11 cellular contexts compared by ENCODE assay signal in the genomic region with DNA sequence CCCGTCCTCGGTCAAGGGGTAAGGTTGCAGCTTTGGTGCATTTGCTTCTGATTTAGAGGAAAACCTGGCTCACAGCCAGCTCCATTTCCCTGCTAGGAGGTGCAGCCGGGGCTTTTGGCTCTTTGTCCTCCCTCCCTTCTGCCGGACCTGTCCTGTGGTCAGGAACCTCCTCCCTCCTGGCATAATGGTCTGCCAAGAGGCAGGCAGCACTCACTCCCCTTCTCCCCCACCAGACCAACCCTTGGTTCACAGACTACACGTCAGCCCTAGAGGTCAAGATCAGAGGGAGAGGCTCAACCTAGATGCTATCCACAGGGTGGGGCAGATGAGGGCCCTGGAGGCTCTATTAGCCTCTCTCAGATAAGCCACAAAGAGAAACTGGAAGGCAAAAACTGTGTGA.
DNase-seq lines count a peak whose midpoint lies in the region; ATAC-seq and TF ChIP-seq lines count a peak whose summit lies in the region.
"Had no signal": no experiment of that assay in that cellular context is flagged by ENCODE, and none has a peak within 500 bp of the region (broad histone marks: within the 10 kb centered on the region; RNA-seq: fewer than 3 reads in every experiment).

No MANE protein-coding gene starts in this region.

- ATAC-seq in GM21737 (IDR thresholded peaks at IDR 0.05; ENCODE audit: unreplicated experiment), result no peak
- ATAC-seq: T-helper 17 cell had no signal

- H3K9me3 ChIP-seq in esophagus muscularis mucosa (no peaks in the 10 kb centered on the region), skeletal muscle satellite cell (replicated peaks; ENCODE audit: low read length) (no peaks in the 10 kb centered on the region)
- H3K9me3 ChIP-seq: sigmoid colon had no signal

- intact Hi-C loops in esophagus muscularis mucosa (cut with DNase I), result no loop called here

- no peak for TF ChIP-seq CTCF in esophagus muscularis mucosa (IDR thresholded peaks at IDR 0.05)

- no peak overlapping the region for H3K4me3 ChIP-seq in esophagus muscularis mucosa
- H3K4me3 ChIP-seq in skeletal muscle satellite cell (ENCODE audit: low read length), result no peak overlapping the region
- H3K4me3 ChIP-seq: sigmoid colon had no signal

- 51% methylated on average over 5 of the region's 5 CpGs for WGBS in esophagus muscularis mucosa

- peak overlapping the region; percentile 16 for H3K9ac ChIP-seq in skeletal muscle satellite cell (ENCODE audit: low read depth, low read length)

- H3K27ac ChIP-seq in esophagus muscularis mucosa (replicated peaks in 1 of 4), result peak overlapping the region; percentile 22 to 83 (median 50)

- TF ChIP-seq POLR2A in esophagus muscularis mucosa (IDR thresholded peaks at IDR 0.05; ENCODE audit: low read depth), result no peak

- H3K4me2 ChIP-seq in skeletal muscle satellite cell (ENCODE audit: low read length), result no peak overlapping the region

- no peak for TF ChIP-seq EP300 in esophagus muscularis mucosa (IDR thresholded peaks at IDR 0.05)

- H3K36me3 ChIP-seq in esophagus muscularis mucosa (no peaks in the 10 kb centered on the region), skeletal muscle satellite cell (ENCODE audit: insufficient read depth, low read length) (peaks cover 68% of the 10 kb centered on the region)
- H3K36me3 ChIP-seq: sigmoid colon had no signal

- H3K27me3 ChIP-seq in esophagus muscularis mucosa, result no peaks in the 10 kb centered on the region
- H3K27me3 ChIP-seq in skeletal muscle satellite cell (ENCODE audit: control insufficient read depth, insufficient read depth, low read length), result no peaks in the 10 kb centered on the region
- H3K27me3 ChIP-seq: sigmoid colon had no signal

- H3K4me1 ChIP-seq in esophagus muscularis mucosa (peaks cover 61 to 94% (median 87%) of the 10 kb centered on the region in 4 donors), skeletal muscle satellite cell (ENCODE audit: control insufficient read depth, insufficient read depth, low read length) (peaks cover 86% of the 10 kb centered on the region)

- DNase-seq in NCI-H1417 (lab: John Stamatoyannopoulos, UW) (peak; percentile 57 to 82 (median 66)), NCI-H1417 treated with DMSO at 0.1 percent for 48 hours (lab: John Stamatoyannopoulos, UW) (no peak), OCI-M1 (lab: John Stamatoyannopoulos, UW) (peak; percentile 50), esophagus muscularis mucosa (ENCODE audit: extremely low spot score) (no peak), NCI-H1048 (lab: John Stamatoyannopoulos, UW) (no peak), SHP77 treated with DMSO at 0.1 percent for 48 hours (lab: John Stamatoyannopoulos, UW) (no peak)
- DNase-seq: effector memory CD4-positive, alpha-beta T cell; sigmoid colon; T-helper 17 cell had no signal

Comparison
In these comparisons a context has a peak if more than half of its experiments do, and no peak if none do; other contexts are left out.
1. DNase-seq: peak in NCI-H1417 (3 of 3) and OCI-M1 (single experiment); none in NCI-H1417 treated with DMSO at 0.1 percent for 48 hours (single experiment), esophagus muscularis mucosa (single experiment), NCI-H1048 (single experiment) and SHP77 treated with DMSO at 0.1 percent for 48 hours (single experiment).